1 cellular context compared by ENCODE assay signal in the genomic region with DNA sequence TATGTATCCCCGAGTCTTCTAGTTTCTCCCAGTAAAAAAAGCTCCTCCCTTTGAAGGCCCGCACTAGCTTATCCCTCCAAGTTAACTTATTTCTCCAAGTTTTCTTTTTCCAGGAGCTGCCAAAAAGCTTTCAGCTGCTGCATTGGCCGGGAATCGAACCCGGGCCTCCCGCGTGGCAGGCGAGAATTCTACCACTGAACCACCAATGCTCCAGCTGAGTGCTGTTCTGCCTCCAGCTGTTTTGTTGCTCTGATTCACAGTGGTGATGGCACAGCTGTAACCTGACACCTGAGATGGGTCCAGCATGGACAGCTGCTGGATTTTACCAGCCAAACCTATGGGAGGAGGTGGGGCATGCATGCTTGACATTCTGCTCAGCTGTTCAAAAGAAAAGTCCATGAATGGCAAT.
TF ChIP-seq lines count a peak whose summit lies in the region.

No MANE protein-coding gene starts in this region.

TF ChIP-seq in HepG2, 621 proteins besides CTCF, POLR2A, EP300 and RAD21 (continued from another document and continues in another):
- no peak for TF ChIP-seq PATZ1 (CRISPR knock-in tag; IDR thresholded peaks at IDR 0.05)
- no peak for TF ChIP-seq HIC2 (CRISPR knock-in tag; IDR thresholded peaks at IDR 0.05; ENCODE audit: low read depth)
- no peak for TF ChIP-seq ZNF549 (CRISPR knock-in tag; IDR thresholded peaks at IDR 0.05)
- TF ChIP-seq ELF1 (CRISPR knock-in tag; IDR thresholded peaks at IDR 0.05), result no peak
- no peak for TF ChIP-seq KIAA2018 (CRISPR knock-in tag; IDR thresholded peaks at IDR 0.05; ENCODE audit: borderline replicate concordance)
- no peak for TF ChIP-seq CCAR2 (optimal IDR thresholded peaks at IDR 0.05; ENCODE audit: low read depth, low read length)
- TF ChIP-seq, protein P1, sequence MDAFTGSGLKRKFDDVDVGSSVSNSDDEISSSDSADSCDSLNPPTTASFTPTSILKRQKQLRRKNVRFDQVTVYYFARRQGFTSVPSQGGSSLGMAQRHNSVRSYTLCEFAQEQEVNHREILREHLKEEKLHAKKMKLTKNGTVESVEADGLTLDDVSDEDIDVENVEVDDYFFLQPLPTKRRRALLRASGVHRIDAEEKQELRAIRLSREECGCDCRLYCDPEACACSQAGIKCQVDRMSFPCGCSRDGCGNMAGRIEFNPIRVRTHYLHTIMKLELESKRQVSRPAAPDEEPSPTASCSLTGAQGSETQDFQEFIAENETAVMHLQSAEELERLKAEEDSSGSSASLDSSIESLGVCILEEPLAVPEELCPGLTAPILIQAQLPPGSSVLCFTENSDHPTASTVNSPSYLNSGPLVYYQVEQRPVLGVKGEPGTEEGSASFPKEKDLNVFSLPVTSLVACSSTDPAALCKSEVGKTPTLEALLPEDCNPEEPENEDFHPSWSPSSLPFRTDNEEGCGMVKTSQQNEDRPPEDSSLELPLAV (CRISPR knock-in tag; conservative IDR thresholded peaks at IDR 0.05; ENCODE audit: low read depth), result no peak
- peak; percentile 49; the same call in 1 of the 2 replicates for TF ChIP-seq GFI1 (CRISPR knock-in tag; IDR thresholded peaks at IDR 0.05; ENCODE audit: borderline replicate concordance)
- TF ChIP-seq, protein P2, sequence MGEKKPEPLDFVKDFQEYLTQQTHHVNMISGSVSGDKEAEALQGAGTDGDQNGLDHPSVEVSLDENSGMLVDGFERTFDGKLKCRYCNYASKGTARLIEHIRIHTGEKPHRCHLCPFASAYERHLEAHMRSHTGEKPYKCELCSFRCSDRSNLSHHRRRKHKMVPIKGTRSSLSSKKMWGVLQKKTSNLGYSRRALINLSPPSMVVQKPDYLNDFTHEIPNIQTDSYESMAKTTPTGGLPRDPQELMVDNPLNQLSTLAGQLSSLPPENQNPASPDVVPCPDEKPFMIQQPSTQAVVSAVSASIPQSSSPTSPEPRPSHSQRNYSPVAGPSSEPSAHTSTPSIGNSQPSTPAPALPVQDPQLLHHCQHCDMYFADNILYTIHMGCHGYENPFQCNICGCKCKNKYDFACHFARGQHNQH (CRISPR knock-in tag; IDR thresholded peaks at IDR 0.05), result no peak
- TF ChIP-seq ZNF552 (CRISPR knock-in tag; IDR thresholded peaks at IDR 0.05; ENCODE audit: borderline replicate concordance), result no peak
- no peak for TF ChIP-seq ZNF781 (CRISPR knock-in tag; IDR thresholded peaks at IDR 0.05; ENCODE audit: borderline replicate concordance, not compliant biosample characterization)
- no peak for TF ChIP-seq CHD4 (IDR thresholded peaks at IDR 0.05; ENCODE audit: borderline replicate concordance, low read length)
- no peak for TF ChIP-seq REXO4 (CRISPR knock-in tag; IDR thresholded peaks at IDR 0.05; ENCODE audit: borderline replicate concordance)
- TF ChIP-seq UBTF (CRISPR knock-in tag; IDR thresholded peaks at IDR 0.05), result no peak
- no peak for TF ChIP-seq SETDB1 (CRISPR knock-in tag; IDR thresholded peaks at IDR 0.05; ENCODE audit: borderline replicate concordance)
- TF ChIP-seq ZNF564 (CRISPR knock-in tag; IDR thresholded peaks at IDR 0.05), result no peak
- no peak for TF ChIP-seq NFIB (CRISPR knock-in tag; IDR thresholded peaks at IDR 0.05; ENCODE audit: borderline replicate concordance)
- TF ChIP-seq SIX1 (CRISPR knock-in tag; IDR thresholded peaks at IDR 0.05; ENCODE audit: borderline replicate concordance), result peak; percentile 100
- peak; percentile 35; the same call in 1 of the 2 replicates for TF ChIP-seq FOXK1 (CRISPR knock-in tag; IDR thresholded peaks at IDR 0.05; ENCODE audit: borderline replicate concordance, low read depth)
- no peak for TF ChIP-seq ZNF512B (CRISPR knock-in tag; IDR thresholded peaks at IDR 0.05; ENCODE audit: borderline replicate concordance)
- TF ChIP-seq, protein P3, sequence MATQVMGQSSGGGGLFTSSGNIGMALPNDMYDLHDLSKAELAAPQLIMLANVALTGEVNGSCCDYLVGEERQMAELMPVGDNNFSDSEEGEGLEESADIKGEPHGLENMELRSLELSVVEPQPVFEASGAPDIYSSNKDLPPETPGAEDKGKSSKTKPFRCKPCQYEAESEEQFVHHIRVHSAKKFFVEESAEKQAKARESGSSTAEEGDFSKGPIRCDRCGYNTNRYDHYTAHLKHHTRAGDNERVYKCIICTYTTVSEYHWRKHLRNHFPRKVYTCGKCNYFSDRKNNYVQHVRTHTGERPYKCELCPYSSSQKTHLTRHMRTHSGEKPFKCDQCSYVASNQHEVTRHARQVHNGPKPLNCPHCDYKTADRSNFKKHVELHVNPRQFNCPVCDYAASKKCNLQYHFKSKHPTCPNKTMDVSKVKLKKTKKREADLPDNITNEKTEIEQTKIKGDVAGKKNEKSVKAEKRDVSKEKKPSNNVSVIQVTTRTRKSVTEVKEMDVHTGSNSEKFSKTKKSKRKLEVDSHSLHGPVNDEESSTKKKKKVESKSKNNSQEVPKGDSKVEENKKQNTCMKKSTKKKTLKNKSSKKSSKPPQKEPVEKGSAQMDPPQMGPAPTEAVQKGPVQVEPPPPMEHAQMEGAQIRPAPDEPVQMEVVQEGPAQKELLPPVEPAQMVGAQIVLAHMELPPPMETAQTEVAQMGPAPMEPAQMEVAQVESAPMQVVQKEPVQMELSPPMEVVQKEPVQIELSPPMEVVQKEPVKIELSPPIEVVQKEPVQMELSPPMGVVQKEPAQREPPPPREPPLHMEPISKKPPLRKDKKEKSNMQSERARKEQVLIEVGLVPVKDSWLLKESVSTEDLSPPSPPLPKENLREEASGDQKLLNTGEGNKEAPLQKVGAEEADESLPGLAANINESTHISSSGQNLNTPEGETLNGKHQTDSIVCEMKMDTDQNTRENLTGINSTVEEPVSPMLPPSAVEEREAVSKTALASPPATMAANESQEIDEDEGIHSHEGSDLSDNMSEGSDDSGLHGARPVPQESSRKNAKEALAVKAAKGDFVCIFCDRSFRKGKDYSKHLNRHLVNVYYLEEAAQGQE (IDR thresholded peaks at IDR 0.05; ENCODE audit: borderline replicate concordance in 1 of 2, low read depth in 1 of 2, low read length in 2 of 2), result no peak
- no peak for TF ChIP-seq RORA (CRISPR knock-in tag; IDR thresholded peaks at IDR 0.05)
